Comparison of ENCODE assay signal across 12 cellular contexts in the genomic region with DNA sequence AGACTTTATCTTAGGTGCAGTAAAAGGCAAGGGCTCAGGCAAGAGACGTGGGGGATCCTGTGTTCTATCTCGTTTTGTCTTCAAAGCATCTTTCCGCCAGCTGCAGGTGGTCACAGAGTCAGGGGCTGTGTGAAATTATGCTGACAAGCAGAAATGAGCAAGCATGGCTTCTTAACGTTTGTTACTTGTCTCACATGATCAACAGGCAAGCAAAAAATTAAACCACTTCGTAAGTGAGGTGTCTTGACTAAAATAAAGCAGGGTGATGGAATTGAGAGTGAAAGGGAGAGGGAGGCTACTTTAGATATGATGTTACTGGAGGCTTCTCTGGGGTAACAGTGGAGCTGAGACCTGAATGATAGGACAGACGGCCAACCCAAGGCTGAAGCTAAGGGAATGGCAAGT. TPM values are rescaled to one million over a fixed set of nuclear protein-coding genes. Genes with fewer than 3 reads are reported as not detected.
A peak's percentile ranks its signal among the peaks of the same experiment; 100 is the strongest.
DNase-seq lines count a peak whose midpoint lies in the region; ATAC-seq, FAIRE-seq and TF ChIP-seq lines count a peak whose summit lies in the region.
"Had no signal": no experiment of that assay in that cellular context is flagged by ENCODE, and none has a peak within 500 bp of the region (broad histone marks: within the 10 kb centered on the region; RNA-seq: fewer than 3 reads in every experiment).

No MANE protein-coding gene starts in this region.

- peak overlapping the region in 9 of 11 experiments; percentile 83 to 91 (median 87); a peak in 12 of 22 replicates for H3K9ac ChIP-seq in BLaER1 treated with 17β-estradiol and CSF1 and Interleukin-3, amounts not matched to agents 10 nM and 100 nM
- no peak overlapping the region for H3K9ac ChIP-seq in astrocyte (ENCODE audit: low read length)

- FAIRE-seq in astrocyte (lab: Jason Lieb, UNC), result no peak
- FAIRE-seq: small intestine had no signal

- H3K4me2 ChIP-seq in BLaER1 treated with 17β-estradiol and CSF1 and Interleukin-3, amounts not matched to agents 10 nM and 100 nM, result peak overlapping the region; percentile 70 to 93 (median 87)
- no peak overlapping the region for H3K4me2 ChIP-seq in astrocyte (ENCODE audit: low read length)

- H3K79me2 ChIP-seq in astrocyte (ENCODE audit: insufficient read depth, low read length), result no peaks in the 10 kb centered on the region

- no peak overlapping the region for H2AFZ ChIP-seq in astrocyte (ENCODE audit: low read depth, low read length)

- H3K27me3 Mint-ChIP-seq in astrocyte (ENCODE audit: low read depth, unreplicated experiment) (peaks cover 12% of the 10 kb centered on the region), glutamatergic neuron (ENCODE audit: unreplicated experiment) (peaks cover 2% of the 10 kb centered on the region)

- H3K9me3 ChIP-seq in BLaER1 treated with 17β-estradiol and CSF1 and Interleukin-3, amounts not matched to agents 10 nM and 100 nM (replicated peaks in 1 of 11), result peaks cover 0 to 13% (median 5%) of the 10 kb centered on the region in 11 experiments; a peak in 9 of 22 replicates
- no peaks in the 10 kb centered on the region for H3K9me3 ChIP-seq in astrocyte (ENCODE audit: insufficient read depth, low read depth, low read length)
- H3K9me3 ChIP-seq in right atrium auricular region, result no peaks in the 10 kb centered on the region

- peaks cover 0 to 10% (median 5%) of the 10 kb centered on the region in 11 experiments; a peak in 9 of 22 replicates for H3K36me3 ChIP-seq in BLaER1 treated with 17β-estradiol and CSF1 and Interleukin-3, amounts not matched to agents 10 nM and 100 nM
- no peaks in the 10 kb centered on the region for H3K36me3 ChIP-seq in astrocyte (ENCODE audit: insufficient read depth, low read length)
- no peaks in the 10 kb centered on the region for H3K36me3 ChIP-seq in right atrium auricular region
- H3K36me3 ChIP-seq: brain microvascular endothelial cell had no signal

- H3K4me3 Mint-ChIP-seq in astrocyte (ENCODE audit: unreplicated experiment) (no peak overlapping the region), glutamatergic neuron (ENCODE audit: unreplicated experiment) (no peak overlapping the region)

- H3K27me3 ChIP-seq in BLaER1 treated with 17β-estradiol and CSF1 and Interleukin-3, amounts not matched to agents 10 nM and 100 nM, result no peaks in the 10 kb centered on the region
- H3K27me3 ChIP-seq in astrocyte (ENCODE audit: insufficient read depth, low read length) (no peaks in the 10 kb centered on the region), right atrium auricular region (no peaks in the 10 kb centered on the region)
- H3K27me3 ChIP-seq: brain microvascular endothelial cell had no signal

- H3K4me1 Mint-ChIP-seq in astrocyte (ENCODE audit: low read depth, unreplicated experiment) (no peaks in the 10 kb centered on the region), glutamatergic neuron (ENCODE audit: low read depth, unreplicated experiment) (no peaks in the 10 kb centered on the region)

- no peaks in the 10 kb centered on the region for H3K36me3 Mint-ChIP-seq in astrocyte (ENCODE audit: low read depth, unreplicated experiment)
- no peaks in the 10 kb centered on the region for H3K36me3 Mint-ChIP-seq in glutamatergic neuron (ENCODE audit: unreplicated experiment)

- H3K4me1 ChIP-seq in BLaER1 treated with 17β-estradiol and CSF1 and Interleukin-3, amounts not matched to agents 10 nM and 100 nM, result peaks cover 32 to 51% (median 45%) of the 10 kb centered on the region in 10 experiments
- H3K4me1 ChIP-seq in astrocyte (ENCODE audit: insufficient read depth, low read length), result peaks cover 3% of the 10 kb centered on the region
- H3K4me1 ChIP-seq in right atrium auricular region, result peaks cover 0 to 13% of the 10 kb centered on the region in 2 donors

- DNase-seq in astrocyte (ENCODE audit: low read depth) (no peak), right atrium auricular region (ENCODE audit: low spot score) (no peak), glutamatergic neuron (no peak)
- DNase-seq in stimulated activated CD4-positive, alpha-beta T cell treated with anti-CD3 and anti-CD28 coated beads, Interleukin-2, amount 100 ng/mL, for 48 hours, result no peak
- DNase-seq: activated CD8-positive, alpha-beta memory T cell treated with anti-CD3 and anti-CD28 coated beads, Interleukin-2, amount 50 U/mL, for 4 hours; brain microvascular endothelial cell; NCI-H1694 treated with DMSO at 0.1 percent for 48 hours; small intestine had no signal

- peak overlapping the region in 3 of 10 experiments; percentile 85 to 94 (median 92); a peak in 3 of 20 replicates for H3K4me3 ChIP-seq in BLaER1 treated with 17β-estradiol and CSF1 and Interleukin-3, amounts not matched to agents 10 nM and 100 nM
- H3K4me3 ChIP-seq in astrocyte (ENCODE audit: insufficient read depth, low read depth, low read length) (no peak overlapping the region), right atrium auricular region (no peak overlapping the region)

- H3K27ac ChIP-seq in BLaER1 treated with 17β-estradiol and CSF1 and Interleukin-3, amounts not matched to agents 10 nM and 100 nM, result peak overlapping the region in 10 of 11 experiments; percentile 70 to 90 (median 82); a peak in 12 of 22 replicates
- H3K27ac ChIP-seq in astrocyte (ENCODE audit: low read depth, low read length) (no peak overlapping the region), right atrium auricular region (no peak overlapping the region)
- H3K27ac ChIP-seq: brain microvascular endothelial cell had no signal

- H3K9me3 Mint-ChIP-seq in astrocyte (ENCODE audit: unreplicated experiment), result peaks cover 5% of the 10 kb centered on the region
- H3K9me3 Mint-ChIP-seq in glutamatergic neuron (ENCODE audit: unreplicated experiment), result peaks cover 2% of the 10 kb centered on the region

- ATAC-seq in GM18517 (IDR thresholded peaks at IDR 0.05; ENCODE audit: unreplicated experiment), result peak; percentile 26
- peak; percentile 18 for ATAC-seq in HG03354 (IDR thresholded peaks at IDR 0.05; ENCODE audit: poor library complexity, severe bottlenecking, unreplicated experiment)
- no peak for ATAC-seq in GM21576 (IDR thresholded peaks at IDR 0.05; ENCODE audit: unreplicated experiment)

- TF ChIP-seq CTCF in astrocyte (IDR thresholded peaks at IDR 0.05; ENCODE audit: insufficient read depth, low read depth, low read length) (no peak), right atrium auricular region (IDR thresholded peaks at IDR 0.05) (no peak), glutamatergic neuron (IDR thresholded peaks at IDR 0.05; ENCODE audit: partially characterized antibody, unreplicated experiment) (no peak)

- peak overlapping the region; percentile 10 for H3K27ac Mint-ChIP-seq in astrocyte (ENCODE audit: unreplicated experiment)
- H3K27ac Mint-ChIP-seq in glutamatergic neuron (ENCODE audit: unreplicated experiment), result no peak overlapping the region

- H4K20me1 ChIP-seq in BLaER1 treated with 17β-estradiol and CSF1 and Interleukin-3, amounts not matched to agents 10 nM and 100 nM, result no peaks in the 10 kb centered on the region
- H4K20me1 ChIP-seq in astrocyte (ENCODE audit: insufficient read depth, low read length), result no peaks in the 10 kb centered on the region

RNA-seq across cellular contexts. Expression of a gene that starts 1.4 kb away (rescaled TPM):
- 0.61 and 0.91 TPM in 2 replicates for total RNA-seq in astrocyte
- total RNA-seq in right atrium auricular region, result 1 to 10 TPM; 1.1 to 1.3 TPM
- total RNA-seq in glutamatergic neuron (ENCODE audit: unreplicated experiment), result 0.37 TPM

Comparison
In these comparisons a context has a peak if more than half of its experiments do, and no peak if none do; other contexts are left out.
1. H3K27ac ChIP-seq: peak in BLaER1 treated with 17β-estradiol and CSF1 and Interleukin-3, amounts not matched to agents 10 nM and 100 nM (10 of 11); none in astrocyte (single experiment) and right atrium auricular region (0 of 2).